ENCODE assay signal across 27 cellular contexts in the genomic region with DNA sequence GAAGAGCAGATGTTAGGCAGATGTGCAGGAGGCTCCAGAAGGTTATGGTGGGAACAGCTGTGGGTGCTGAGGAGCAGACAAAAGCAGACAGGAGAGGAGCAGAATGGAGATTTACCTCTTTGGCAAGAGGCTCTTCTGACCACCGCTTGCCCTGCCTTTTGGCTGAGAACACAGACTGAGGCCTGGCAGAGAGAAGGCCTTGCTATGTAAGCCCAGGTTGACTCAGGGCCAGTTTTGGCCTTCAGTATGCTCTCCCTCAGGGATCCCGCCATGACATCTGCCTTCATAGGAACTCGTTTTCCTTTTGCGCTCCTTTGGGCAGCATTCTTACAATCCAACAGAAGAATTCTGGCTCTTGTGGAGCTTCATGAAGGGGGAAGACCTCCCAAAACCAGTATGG.
DNase-seq lines count a peak whose midpoint lies in the region; ATAC-seq, FAIRE-seq and TF ChIP-seq lines count a peak whose summit lies in the region.
"Had no signal": no experiment of that assay in that cellular context is flagged by ENCODE, and none has a peak within 500 bp of the region (broad histone marks: within the 10 kb centered on the region; RNA-seq: fewer than 3 reads in every experiment).

No MANE protein-coding gene starts in this region.

- intact Hi-C loops in IMR-90 (cut with micrococcal nuclease), result no loop called here

- H2BK120ac ChIP-seq in IMR-90 (ENCODE audit: low read depth, low read length), result no peak overlapping the region

- no peaks in the 10 kb centered on the region for H3K36me3 Mint-ChIP-seq in T-helper 2 cell treated with Interferon-gamma antibody and Interleukin-4, amounts not matched to agents 5 μg/mL and 100 μg/mL, for 36 hours (ENCODE audit: low read depth)
- H3K36me3 Mint-ChIP-seq: CD14-positive monocyte; CD4-positive, alpha-beta memory T cell; CD4-positive, CD25-positive, alpha-beta regulatory T cell; CD8-positive, alpha-beta memory T cell had no signal

- no peak overlapping the region for H4K8ac ChIP-seq in IMR-90 (ENCODE audit: low read depth in 2 of 2, low read length in 2 of 2)

- H3K27me3 Mint-ChIP-seq in T-helper 2 cell treated with Interferon-gamma antibody and Interleukin-4, amounts not matched to agents 5 μg/mL and 100 μg/mL, for 36 hours (ENCODE audit: low read depth), result no peaks in the 10 kb centered on the region

- TF ChIP-seq CTCF in IMR-90 (conservative IDR thresholded peaks at IDR 0.05; ENCODE audit: low read depth, low read length), result no peak
- no peak for TF ChIP-seq CTCF in bronchial epithelial cell (IDR thresholded peaks at IDR 0.05; ENCODE audit: insufficient read depth, low read length, severe bottlenecking)

- H2AK5ac ChIP-seq in IMR-90 (ENCODE audit: low read depth, low read length), result no peak overlapping the region

- FAIRE-seq in bronchial epithelial cell (lab: Jason Lieb, UNC), result peak; percentile 18
- FAIRE-seq: A204.1, G401.6, GM12891, GM19239 had no signal

- H2AK9ac ChIP-seq in IMR-90 (replicated peaks; ENCODE audit: low read depth, low read length, poor library complexity), result no peak overlapping the region

- no peaks in the 10 kb centered on the region for H3K9me3 Mint-ChIP-seq in T-helper 2 cell treated with Interferon-gamma antibody and Interleukin-4, amounts not matched to agents 5 μg/mL and 100 μg/mL, for 36 hours

- H3K23ac ChIP-seq in IMR-90 (ENCODE audit: low read depth, low read length), result no peak overlapping the region

- H3K4me1 Mint-ChIP-seq in T-helper 2 cell treated with Interferon-gamma antibody and Interleukin-4, amounts not matched to agents 5 μg/mL and 100 μg/mL, for 36 hours (ENCODE audit: low read depth), result no peaks in the 10 kb centered on the region
- H3K4me1 Mint-ChIP-seq: CD4-positive, alpha-beta memory T cell; CD4-positive, CD25-positive, alpha-beta regulatory T cell; CD8-positive, alpha-beta memory T cell had no signal

- H3K27ac ChIP-seq in IMR-90 (ENCODE audit: insufficient read depth, low read length), result no peak overlapping the region
- H3K27ac ChIP-seq: BLaER1 had no signal

- no peak overlapping the region for H3K4me2 ChIP-seq in IMR-90 (ENCODE audit: low read depth, low read length)
- H3K4me2 ChIP-seq: BLaER1 had no signal

- TF ChIP-seq POLR2A in IMR-90 (IDR thresholded peaks at IDR 0.05; ENCODE audit: low read depth, low read length), result no peak

- no peak overlapping the region for H2BK15ac ChIP-seq in IMR-90 (ENCODE audit: low read depth, low read length)

- no peaks in the 10 kb centered on the region for H3K4me1 ChIP-seq in IMR-90 (ENCODE audit: control insufficient read depth, insufficient read depth, low read length)
- H3K4me1 ChIP-seq: BE2C, BLaER1 had no signal

- H3K9me3 ChIP-seq in IMR-90 (ENCODE audit: control insufficient read depth, insufficient read depth, low read length), result peaks cover 5% of the 10 kb centered on the region; the same call in 1 of the 2 replicates
- H3K9me3 ChIP-seq: BE2C, BLaER1 had no signal

- H3K4me3 ChIP-seq in IMR-90 (ENCODE audit: insufficient read depth, low read depth, low read length), result no peak overlapping the region
- no peak overlapping the region for H3K4me3 ChIP-seq in bronchial epithelial cell (ENCODE audit: low read depth, low read length)
- H3K4me3 ChIP-seq: BLaER1 had no signal

- H3K36me3 ChIP-seq in IMR-90 (ENCODE audit: control insufficient read depth, insufficient read depth, low read length) (no peaks in the 10 kb centered on the region), bronchial epithelial cell (ENCODE audit: control insufficient read depth, insufficient read depth, low read length) (no peaks in the 10 kb centered on the region)
- H3K36me3 ChIP-seq: BE2C, BLaER1 had no signal

- no peaks in the 10 kb centered on the region for H4K20me1 ChIP-seq in IMR-90 (ENCODE audit: insufficient read depth, low read length)
- H4K20me1 ChIP-seq: BLaER1 had no signal

- H3K27me3 ChIP-seq in IMR-90 (ENCODE audit: control insufficient read depth, insufficient read depth, low read length) (no peaks in the 10 kb centered on the region), bronchial epithelial cell (ENCODE audit: control insufficient read depth, insufficient read depth, low read length) (no peaks in the 10 kb centered on the region)
- H3K27me3 ChIP-seq: BLaER1 had no signal

- H2BK20ac ChIP-seq in IMR-90 (ENCODE audit: low read depth, low read length), result no peak overlapping the region

- ATAC-seq in IMR-90 (ENCODE audit: low read depth), result no peak
- no peak for ATAC-seq in esophagus mucosa

- POLR2A ChIA-PET in IMR-90 (lab: Charles Lee; ENCODE audit: unreplicated experiment), result no interaction called here

- H2AFZ ChIP-seq in IMR-90 (replicated peaks; ENCODE audit: low read length, poor library complexity), result no peak overlapping the region

- no peak for TF ChIP-seq RAD21 in IMR-90 (IDR thresholded peaks at IDR 0.05; ENCODE audit: low read length)

- no CpG with 5 or more reads among the region's 4 CpGs for WGBS in IMR-90 (ENCODE audit: extremely low coverage in 2 of 2, insufficient read length in 1 of 2), 2 experiments

- no peak overlapping the region for H4K5ac ChIP-seq in IMR-90 (ENCODE audit: low read depth, low read length)

- no peaks in the 10 kb centered on the region for H3K79me1 ChIP-seq in IMR-90 (ENCODE audit: low read depth in 1 of 2, low read length in 2 of 2)

- H3K14ac ChIP-seq in IMR-90 (replicated peaks; ENCODE audit: low read depth, low read length), result no peak overlapping the region

- no peak overlapping the region for H3K27ac Mint-ChIP-seq in T-helper 2 cell treated with Interferon-gamma antibody and Interleukin-4, amounts not matched to agents 5 μg/mL and 100 μg/mL, for 36 hours
- H3K27ac Mint-ChIP-seq: CD4-positive, alpha-beta memory T cell; CD4-positive, CD25-positive, alpha-beta regulatory T cell; CD8-positive, alpha-beta memory T cell had no signal

- BruUV-seq in IMR-90 (replicated peaks; lab: Mats Ljungman, UMichigan), result no TSS peak

- in situ Hi-C loops in G401 (cut with HindIII; ENCODE audit: low sequenced_read_pairs), result no loop called here
- in situ Hi-C loops in IMR-90 (cut with MboI; ENCODE audit: low sequenced_read_pairs), result no loop called here

- no peak overlapping the region for H3K4ac ChIP-seq in IMR-90 (ENCODE audit: low read depth, low read length)

- H3K56ac ChIP-seq in IMR-90 (ENCODE audit: extremely low read depth, insufficient read depth, low read length), result no peak overlapping the region

- H3K4me3 Mint-ChIP-seq in T-helper 2 cell treated with Interferon-gamma antibody and Interleukin-4, amounts not matched to agents 5 μg/mL and 100 μg/mL, for 36 hours, result no peak overlapping the region
- H3K4me3 Mint-ChIP-seq: CD14-positive monocyte; CD4-positive, alpha-beta memory T cell; CD4-positive, CD25-positive, alpha-beta regulatory T cell; CD8-positive, alpha-beta memory T cell had no signal

- DNase-seq in G401 (ENCODE audit: low spot score) (peak; percentile 91), IMR-90 (no peak), bronchial epithelial cell (ENCODE audit: low read depth) (no peak), cerebellum (ENCODE audit: low spot score) (peak; percentile 82), SW480 (ENCODE audit: low spot score) (no peak), mesenteric fat pad (ENCODE audit: low spot score) (no peak)
- DNase-seq in T-helper 2 cell treated with Interferon-gamma antibody and Interleukin-4, amounts not matched to agents 5 μg/mL and 100 μg/mL, for 36 hours (ENCODE audit: low spot score), result no peak
- DNase-seq: 8988T; ACHN; BE2C; CD4-positive, alpha-beta memory T cell; CD4-positive, CD25-positive, alpha-beta regulatory T cell; CD8-positive, alpha-beta memory T cell; COR-L47; DMS153; DMS53; DMS79; DND-41; EL; GF-D8 had no signal

- H3K9ac ChIP-seq in IMR-90 (ENCODE audit: low read depth, low read length), result no peak overlapping the region
- H3K9ac ChIP-seq: BLaER1 had no signal

- dilution Hi-C loops in IMR-90 (cut with HindIII; ENCODE audit: low sequenced_read_pairs, unreplicated experiment), result no loop called here

- no peaks in the 10 kb centered on the region for H3K9me1 ChIP-seq in IMR-90 (ENCODE audit: insufficient read depth, low read length)

- CTCF ChIA-PET in IMR-90 (lab: Yijun Ruan, JAX), result no interaction called here

- H4K91ac ChIP-seq in IMR-90 (ENCODE audit: insufficient read depth, low read depth, low read length), result no peak overlapping the region

- H3K18ac ChIP-seq in IMR-90 (ENCODE audit: low read depth, low read length), result no peak overlapping the region

- H2BK5ac ChIP-seq in IMR-90 (ENCODE audit: low read depth, low read length, poor library complexity, severe bottlenecking), result peak overlapping the region; percentile 19

TF ChIP-seq in IMR-90, 13 proteins besides CTCF, POLR2A, EP300 and RAD21:
- TF ChIP-seq, protein P1, sequence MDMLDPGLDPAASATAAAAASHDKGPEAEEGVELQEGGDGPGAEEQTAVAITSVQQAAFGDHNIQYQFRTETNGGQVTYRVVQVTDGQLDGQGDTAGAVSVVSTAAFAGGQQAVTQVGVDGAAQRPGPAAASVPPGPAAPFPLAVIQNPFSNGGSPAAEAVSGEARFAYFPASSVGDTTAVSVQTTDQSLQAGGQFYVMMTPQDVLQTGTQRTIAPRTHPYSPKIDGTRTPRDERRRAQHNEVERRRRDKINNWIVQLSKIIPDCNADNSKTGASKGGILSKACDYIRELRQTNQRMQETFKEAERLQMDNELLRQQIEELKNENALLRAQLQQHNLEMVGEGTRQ (IDR thresholded peaks at IDR 0.05; ENCODE audit: low read depth, low read length), result no peak
- TF ChIP-seq RFX5 (IDR thresholded peaks at IDR 0.05; ENCODE audit: low read depth, low read length), result no peak
- TF ChIP-seq MAZ (IDR thresholded peaks at IDR 0.05; ENCODE audit: borderline replicate concordance, low read depth, low read length), result no peak
- TF ChIP-seq RCOR1 (IDR thresholded peaks at IDR 0.05; ENCODE audit: insufficient replicate concordance, low read length), result no peak
- no peak for TF ChIP-seq CHD1 (IDR thresholded peaks at IDR 0.05; ENCODE audit: low read depth, low read length)

Comparison
In these comparisons a context has a peak if more than half of its experiments do, and no peak if none do; other contexts are left out.
1. DNase-seq: peak in G401 (single experiment) and cerebellum (single experiment); none in IMR-90 (single experiment), bronchial epithelial cell (single experiment), SW480 (single experiment), mesenteric fat pad (single experiment) and T-helper 2 cell treated with Interferon-gamma antibody and Interleukin-4, amounts not matched to agents 5 μg/mL and 100 μg/mL, for 36 hours (single experiment).